ENCODE assay signal across 12 cellular contexts in genomic region chr5:17305964-17306725, GRCh38.
DNase-seq lines count a peak whose midpoint lies in the region; ATAC-seq and TF ChIP-seq lines count a peak whose summit lies in the region.
"Had no signal": no experiment of that assay in that cellular context is flagged by ENCODE, and none has a peak within 500 bp of the region (broad histone marks: within the 10 kb centered on the region; RNA-seq: fewer than 3 reads in every experiment).

No MANE protein-coding gene starts in this region.

- no peak for ATAC-seq in GM19397 (IDR thresholded peaks at IDR 0.05; ENCODE audit: unreplicated experiment)
- ATAC-seq: T-cell had no signal

- peak overlapping the region; percentile 89 for H3K27ac Mint-ChIP-seq in progenitor cell of endocrine pancreas
- H3K27ac Mint-ChIP-seq: T-cell had no signal

- no peaks in the 10 kb centered on the region for H3K9me3 Mint-ChIP-seq in progenitor cell of endocrine pancreas (ENCODE audit: low read depth)

- DNase-seq in GM04503 (ENCODE audit: low read depth) (peak; percentile 54), RPMI7951 (ENCODE audit: low read depth) (peak; percentile 55), fibroblast of mammary gland (ENCODE audit: low read depth) (peak; percentile 64), progenitor cell of endocrine pancreas (ENCODE audit: low spot score, unreplicated experiment) (peak; percentile 19), DMS114 treated with DMSO at 0.1 percent for 48 hours (lab: John Stamatoyannopoulos, UW; ENCODE audit: unreplicated experiment) (no peak)
- DNase-seq in stimulated activated CD4-positive, alpha-beta T cell treated with anti-CD3 and anti-CD28 coated beads, Interleukin-4, amount 100 ng/mL, for 24 hours = no peak
- DNase-seq in effector CD8-positive, alpha-beta T cell (lab: John Stamatoyannopoulos, UW) = no peak
- DNase-seq: activated naive CD4-positive, alpha-beta T cell; KBM-7; stimulated activated CD4-positive, alpha-beta T cell treated with anti-CD3 and anti-CD28 coated beads, Interleukin-15, amount 100 ng/mL, for 24 hours; T-cell had no signal

- TF ChIP-seq CTCF in fibroblast of mammary gland (conservative IDR thresholded peaks at IDR 0.05; ENCODE audit: control insufficient read depth, insufficient read depth, low read depth, low read length) = no peak
- TF ChIP-seq CTCF in progenitor cell of endocrine pancreas (IDR thresholded peaks at IDR 0.05; ENCODE audit: unreplicated experiment) = no peak

- peaks cover 20% of the 10 kb centered on the region for H3K4me1 Mint-ChIP-seq in progenitor cell of endocrine pancreas (ENCODE audit: low read depth)
- H3K4me1 Mint-ChIP-seq: T-cell had no signal

- peak overlapping the region; percentile 48 for H3K4me3 Mint-ChIP-seq in progenitor cell of endocrine pancreas (ENCODE audit: low read depth)
- H3K4me3 Mint-ChIP-seq: T-cell had no signal

- H3K27me3 Mint-ChIP-seq in progenitor cell of endocrine pancreas = peaks cover 20% of the 10 kb centered on the region
- H3K27me3 Mint-ChIP-seq: T-cell had no signal

- no peak overlapping the region for H3K4me3 ChIP-seq in fibroblast of mammary gland (ENCODE audit: control insufficient read depth, low read depth, low read length)

- no peaks in the 10 kb centered on the region for H3K36me3 Mint-ChIP-seq in progenitor cell of endocrine pancreas (ENCODE audit: insufficient read depth)
- H3K36me3 Mint-ChIP-seq: T-cell had no signal

Comparison
In these comparisons a context has a peak if more than half of its experiments do, and no peak if none do; other contexts are left out.
1. DNase-seq: peak in GM04503 (single experiment), RPMI7951 (single experiment), fibroblast of mammary gland (single experiment) and progenitor cell of endocrine pancreas (single experiment); none in DMS114 treated with DMSO at 0.1 percent for 48 hours (single experiment), stimulated activated CD4-positive, alpha-beta T cell treated with anti-CD3 and anti-CD28 coated beads, Interleukin-4, amount 100 ng/mL, for 24 hours (single experiment) and effector CD8-positive, alpha-beta T cell (single experiment).